In genomic region chr9:35629597-35629996, GRCh38 we compare ENCODE assay signal across 1 cellular context.
TF ChIP-seq lines count a peak whose summit lies in the region.

No MANE protein-coding gene starts in this region.

TF ChIP-seq in H1, 55 proteins besides CTCF, POLR2A, EP300 and RAD21:
- TF ChIP-seq RFX5 (IDR thresholded peaks at IDR 0.05; ENCODE audit: borderline replicate concordance, low read depth, low read length) = no peak
- no peak for TF ChIP-seq TAF1 (IDR thresholded peaks at IDR 0.05; ENCODE audit: low read depth, low read length)
- no peak for TF ChIP-seq SP1 (IDR thresholded peaks at IDR 0.05; ENCODE audit: low read depth, low read length)
- no peak for TF ChIP-seq POU5F1 (IDR thresholded peaks at IDR 0.05; ENCODE audit: low read depth, low read length)
- no peak for TF ChIP-seq KDM4A (IDR thresholded peaks at IDR 0.05; ENCODE audit: low read depth, low read length, severe bottlenecking)
- TF ChIP-seq, protein P1, sequence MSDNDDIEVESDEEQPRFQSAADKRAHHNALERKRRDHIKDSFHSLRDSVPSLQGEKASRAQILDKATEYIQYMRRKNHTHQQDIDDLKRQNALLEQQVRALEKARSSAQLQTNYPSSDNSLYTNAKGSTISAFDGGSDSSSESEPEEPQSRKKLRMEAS (IDR thresholded peaks at IDR 0.05) = no peak
- TF ChIP-seq KDM1A (IDR thresholded peaks at IDR 0.05; ENCODE audit: borderline replicate concordance, low read length) = no peak
- TF ChIP-seq FOSL1 (IDR thresholded peaks at IDR 0.05; ENCODE audit: insufficient read depth, low read depth, low read length) = no peak
- TF ChIP-seq TCF12 (IDR thresholded peaks at IDR 0.05; ENCODE audit: low read depth, low read length) = no peak
- TF ChIP-seq HDAC6 (IDR thresholded peaks at IDR 0.05; ENCODE audit: low read depth, low read length) = no peak
- TF ChIP-seq TAF7 (optimal IDR thresholded peaks at IDR 0.05; ENCODE audit: borderline replicate concordance, low read depth, low read length) = no peak
- TF ChIP-seq GABPA (IDR thresholded peaks at IDR 0.05; ENCODE audit: borderline replicate concordance, insufficient read depth, low read length) = no peak
- TF ChIP-seq KDM5A (IDR thresholded peaks at IDR 0.05; ENCODE audit: low read length) = no peak
- TF ChIP-seq, protein P2, sequence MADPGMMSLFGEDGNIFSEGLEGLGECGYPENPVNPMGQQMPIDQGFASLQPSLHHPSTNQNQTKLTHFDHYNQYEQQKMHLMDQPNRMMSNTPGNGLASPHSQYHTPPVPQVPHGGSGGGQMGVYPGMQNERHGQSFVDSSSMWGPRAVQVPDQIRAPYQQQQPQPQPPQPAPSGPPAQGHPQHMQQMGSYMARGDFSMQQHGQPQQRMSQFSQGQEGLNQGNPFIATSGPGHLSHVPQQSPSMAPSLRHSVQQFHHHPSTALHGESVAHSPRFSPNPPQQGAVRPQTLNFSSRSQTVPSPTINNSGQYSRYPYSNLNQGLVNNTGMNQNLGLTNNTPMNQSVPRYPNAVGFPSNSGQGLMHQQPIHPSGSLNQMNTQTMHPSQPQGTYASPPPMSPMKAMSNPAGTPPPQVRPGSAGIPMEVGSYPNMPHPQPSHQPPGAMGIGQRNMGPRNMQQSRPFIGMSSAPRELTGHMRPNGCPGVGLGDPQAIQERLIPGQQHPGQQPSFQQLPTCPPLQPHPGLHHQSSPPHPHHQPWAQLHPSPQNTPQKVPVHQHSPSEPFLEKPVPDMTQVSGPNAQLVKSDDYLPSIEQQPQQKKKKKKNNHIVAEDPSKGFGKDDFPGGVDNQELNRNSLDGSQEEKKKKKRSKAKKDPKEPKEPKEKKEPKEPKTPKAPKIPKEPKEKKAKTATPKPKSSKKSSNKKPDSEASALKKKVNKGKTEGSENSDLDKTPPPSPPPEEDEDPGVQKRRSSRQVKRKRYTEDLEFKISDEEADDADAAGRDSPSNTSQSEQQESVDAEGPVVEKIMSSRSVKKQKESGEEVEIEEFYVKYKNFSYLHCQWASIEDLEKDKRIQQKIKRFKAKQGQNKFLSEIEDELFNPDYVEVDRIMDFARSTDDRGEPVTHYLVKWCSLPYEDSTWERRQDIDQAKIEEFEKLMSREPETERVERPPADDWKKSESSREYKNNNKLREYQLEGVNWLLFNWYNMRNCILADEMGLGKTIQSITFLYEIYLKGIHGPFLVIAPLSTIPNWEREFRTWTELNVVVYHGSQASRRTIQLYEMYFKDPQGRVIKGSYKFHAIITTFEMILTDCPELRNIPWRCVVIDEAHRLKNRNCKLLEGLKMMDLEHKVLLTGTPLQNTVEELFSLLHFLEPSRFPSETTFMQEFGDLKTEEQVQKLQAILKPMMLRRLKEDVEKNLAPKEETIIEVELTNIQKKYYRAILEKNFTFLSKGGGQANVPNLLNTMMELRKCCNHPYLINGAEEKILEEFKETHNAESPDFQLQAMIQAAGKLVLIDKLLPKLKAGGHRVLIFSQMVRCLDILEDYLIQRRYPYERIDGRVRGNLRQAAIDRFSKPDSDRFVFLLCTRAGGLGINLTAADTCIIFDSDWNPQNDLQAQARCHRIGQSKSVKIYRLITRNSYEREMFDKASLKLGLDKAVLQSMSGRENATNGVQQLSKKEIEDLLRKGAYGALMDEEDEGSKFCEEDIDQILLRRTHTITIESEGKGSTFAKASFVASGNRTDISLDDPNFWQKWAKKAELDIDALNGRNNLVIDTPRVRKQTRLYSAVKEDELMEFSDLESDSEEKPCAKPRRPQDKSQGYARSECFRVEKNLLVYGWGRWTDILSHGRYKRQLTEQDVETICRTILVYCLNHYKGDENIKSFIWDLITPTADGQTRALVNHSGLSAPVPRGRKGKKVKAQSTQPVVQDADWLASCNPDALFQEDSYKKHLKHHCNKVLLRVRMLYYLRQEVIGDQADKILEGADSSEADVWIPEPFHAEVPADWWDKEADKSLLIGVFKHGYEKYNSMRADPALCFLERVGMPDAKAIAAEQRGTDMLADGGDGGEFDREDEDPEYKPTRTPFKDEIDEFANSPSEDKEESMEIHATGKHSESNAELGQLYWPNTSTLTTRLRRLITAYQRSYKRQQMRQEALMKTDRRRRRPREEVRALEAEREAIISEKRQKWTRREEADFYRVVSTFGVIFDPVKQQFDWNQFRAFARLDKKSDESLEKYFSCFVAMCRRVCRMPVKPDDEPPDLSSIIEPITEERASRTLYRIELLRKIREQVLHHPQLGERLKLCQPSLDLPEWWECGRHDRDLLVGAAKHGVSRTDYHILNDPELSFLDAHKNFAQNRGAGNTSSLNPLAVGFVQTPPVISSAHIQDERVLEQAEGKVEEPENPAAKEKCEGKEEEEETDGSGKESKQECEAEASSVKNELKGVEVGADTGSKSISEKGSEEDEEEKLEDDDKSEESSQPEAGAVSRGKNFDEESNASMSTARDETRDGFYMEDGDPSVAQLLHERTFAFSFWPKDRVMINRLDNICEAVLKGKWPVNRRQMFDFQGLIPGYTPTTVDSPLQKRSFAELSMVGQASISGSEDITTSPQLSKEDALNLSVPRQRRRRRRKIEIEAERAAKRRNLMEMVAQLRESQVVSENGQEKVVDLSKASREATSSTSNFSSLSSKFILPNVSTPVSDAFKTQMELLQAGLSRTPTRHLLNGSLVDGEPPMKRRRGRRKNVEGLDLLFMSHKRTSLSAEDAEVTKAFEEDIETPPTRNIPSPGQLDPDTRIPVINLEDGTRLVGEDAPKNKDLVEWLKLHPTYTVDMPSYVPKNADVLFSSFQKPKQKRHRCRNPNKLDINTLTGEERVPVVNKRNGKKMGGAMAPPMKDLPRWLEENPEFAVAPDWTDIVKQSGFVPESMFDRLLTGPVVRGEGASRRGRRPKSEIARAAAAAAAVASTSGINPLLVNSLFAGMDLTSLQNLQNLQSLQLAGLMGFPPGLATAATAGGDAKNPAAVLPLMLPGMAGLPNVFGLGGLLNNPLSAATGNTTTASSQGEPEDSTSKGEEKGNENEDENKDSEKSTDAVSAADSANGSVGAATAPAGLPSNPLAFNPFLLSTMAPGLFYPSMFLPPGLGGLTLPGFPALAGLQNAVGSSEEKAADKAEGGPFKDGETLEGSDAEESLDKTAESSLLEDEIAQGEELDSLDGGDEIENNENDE (IDR thresholded peaks at IDR 0.05; ENCODE audit: insufficient replicate concordance, low read length) = no peak
- TF ChIP-seq SAP30 (IDR thresholded peaks at IDR 0.05; ENCODE audit: insufficient read depth, insufficient replicate concordance, low read length) = no peak
